In the genomic region with DNA sequence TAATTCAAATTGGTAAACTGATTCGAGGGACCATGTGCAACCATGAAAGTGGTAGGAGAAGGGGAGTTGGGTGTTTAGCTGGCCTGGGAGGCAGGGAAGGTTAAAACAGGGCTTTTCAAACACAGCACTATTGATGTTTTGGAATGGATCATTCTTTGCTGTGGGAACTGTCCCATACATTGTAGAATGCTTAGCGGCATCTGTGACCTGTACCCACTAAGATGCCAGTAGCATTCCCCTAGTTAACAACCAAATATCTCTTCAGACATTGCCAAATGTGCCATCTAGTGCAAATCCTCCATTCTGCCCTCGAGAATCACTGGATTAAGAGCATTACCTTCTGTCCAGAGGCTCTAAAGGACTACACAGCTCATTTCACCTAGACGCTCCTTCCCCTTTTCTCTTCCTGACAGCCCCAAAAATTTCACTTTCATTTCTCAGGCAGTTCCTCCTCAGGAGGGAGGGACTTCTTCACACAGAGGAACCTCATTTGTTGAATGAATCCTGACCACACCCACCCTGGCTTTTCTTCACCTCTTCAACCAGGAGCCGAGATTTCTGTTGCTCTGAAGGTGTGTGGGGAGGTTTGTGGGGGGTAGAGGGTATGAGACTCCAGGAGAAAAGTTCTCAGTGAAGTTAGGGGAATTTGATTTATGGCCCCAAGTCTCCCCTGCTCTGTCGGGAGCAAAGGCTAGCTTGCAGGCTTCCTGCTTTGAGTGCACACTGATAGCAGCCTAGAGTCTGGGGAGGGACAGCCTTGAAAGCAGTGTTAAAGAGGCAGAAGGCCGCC, we compare ENCODE assay signal across 1 cellular context.
TF ChIP-seq lines count a peak whose summit lies in the region.

A gene with protein sequence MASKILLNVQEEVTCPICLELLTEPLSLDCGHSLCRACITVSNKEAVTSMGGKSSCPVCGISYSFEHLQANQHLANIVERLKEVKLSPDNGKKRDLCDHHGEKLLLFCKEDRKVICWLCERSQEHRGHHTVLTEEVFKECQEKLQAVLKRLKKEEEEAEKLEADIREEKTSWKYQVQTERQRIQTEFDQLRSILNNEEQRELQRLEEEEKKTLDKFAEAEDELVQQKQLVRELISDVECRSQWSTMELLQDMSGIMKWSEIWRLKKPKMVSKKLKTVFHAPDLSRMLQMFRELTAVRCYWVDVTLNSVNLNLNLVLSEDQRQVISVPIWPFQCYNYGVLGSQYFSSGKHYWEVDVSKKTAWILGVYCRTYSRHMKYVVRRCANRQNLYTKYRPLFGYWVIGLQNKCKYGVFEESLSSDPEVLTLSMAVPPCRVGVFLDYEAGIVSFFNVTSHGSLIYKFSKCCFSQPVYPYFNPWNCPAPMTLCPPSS (plus strand): TSS at position 513 of the 790 bp plus-strand sequence. CDS start 7,331 bp downstream, outside the sequence.

TF ChIP-seq in K562, 482 proteins besides CTCF, POLR2A, EP300 and RAD21 (continued from another document and continues in another):
- TF ChIP-seq, protein P1, sequence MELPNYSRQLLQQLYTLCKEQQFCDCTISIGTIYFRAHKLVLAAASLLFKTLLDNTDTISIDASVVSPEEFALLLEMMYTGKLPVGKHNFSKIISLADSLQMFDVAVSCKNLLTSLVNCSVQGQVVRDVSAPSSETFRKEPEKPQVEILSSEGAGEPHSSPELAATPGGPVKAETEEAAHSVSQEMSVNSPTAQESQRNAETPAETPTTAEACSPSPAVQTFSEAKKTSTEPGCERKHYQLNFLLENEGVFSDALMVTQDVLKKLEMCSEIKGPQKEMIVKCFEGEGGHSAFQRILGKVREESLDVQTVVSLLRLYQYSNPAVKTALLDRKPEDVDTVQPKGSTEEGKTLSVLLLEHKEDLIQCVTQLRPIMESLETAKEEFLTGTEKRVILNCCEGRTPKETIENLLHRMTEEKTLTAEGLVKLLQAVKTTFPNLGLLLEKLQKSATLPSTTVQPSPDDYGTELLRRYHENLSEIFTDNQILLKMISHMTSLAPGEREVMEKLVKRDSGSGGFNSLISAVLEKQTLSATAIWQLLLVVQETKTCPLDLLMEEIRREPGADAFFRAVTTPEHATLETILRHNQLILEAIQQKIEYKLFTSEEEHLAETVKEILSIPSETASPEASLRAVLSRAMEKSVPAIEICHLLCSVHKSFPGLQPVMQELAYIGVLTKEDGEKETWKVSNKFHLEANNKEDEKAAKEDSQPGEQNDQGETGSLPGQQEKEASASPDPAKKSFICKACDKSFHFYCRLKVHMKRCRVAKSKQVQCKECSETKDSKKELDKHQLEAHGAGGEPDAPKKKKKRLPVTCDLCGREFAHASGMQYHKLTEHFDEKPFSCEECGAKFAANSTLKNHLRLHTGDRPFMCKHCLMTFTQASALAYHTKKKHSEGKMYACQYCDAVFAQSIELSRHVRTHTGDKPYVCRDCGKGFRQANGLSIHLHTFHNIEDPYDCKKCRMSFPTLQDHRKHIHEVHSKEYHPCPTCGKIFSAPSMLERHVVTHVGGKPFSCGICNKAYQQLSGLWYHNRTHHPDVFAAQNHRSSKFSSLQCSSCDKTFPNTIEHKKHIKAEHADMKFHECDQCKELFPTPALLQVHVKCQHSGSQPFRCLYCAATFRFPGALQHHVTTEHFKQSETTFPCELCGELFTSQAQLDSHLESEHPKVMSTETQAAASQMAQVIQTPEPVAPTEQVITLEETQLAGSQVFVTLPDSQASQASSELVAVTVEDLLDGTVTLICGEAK (IDR thresholded peaks at IDR 0.05) = peak; percentile 54; the same call in 1 of the 2 replicates
- TF ChIP-seq, protein P1 (CRISPR knock-in tag; IDR thresholded peaks at IDR 0.05) = no peak
- TF ChIP-seq, protein P2, sequence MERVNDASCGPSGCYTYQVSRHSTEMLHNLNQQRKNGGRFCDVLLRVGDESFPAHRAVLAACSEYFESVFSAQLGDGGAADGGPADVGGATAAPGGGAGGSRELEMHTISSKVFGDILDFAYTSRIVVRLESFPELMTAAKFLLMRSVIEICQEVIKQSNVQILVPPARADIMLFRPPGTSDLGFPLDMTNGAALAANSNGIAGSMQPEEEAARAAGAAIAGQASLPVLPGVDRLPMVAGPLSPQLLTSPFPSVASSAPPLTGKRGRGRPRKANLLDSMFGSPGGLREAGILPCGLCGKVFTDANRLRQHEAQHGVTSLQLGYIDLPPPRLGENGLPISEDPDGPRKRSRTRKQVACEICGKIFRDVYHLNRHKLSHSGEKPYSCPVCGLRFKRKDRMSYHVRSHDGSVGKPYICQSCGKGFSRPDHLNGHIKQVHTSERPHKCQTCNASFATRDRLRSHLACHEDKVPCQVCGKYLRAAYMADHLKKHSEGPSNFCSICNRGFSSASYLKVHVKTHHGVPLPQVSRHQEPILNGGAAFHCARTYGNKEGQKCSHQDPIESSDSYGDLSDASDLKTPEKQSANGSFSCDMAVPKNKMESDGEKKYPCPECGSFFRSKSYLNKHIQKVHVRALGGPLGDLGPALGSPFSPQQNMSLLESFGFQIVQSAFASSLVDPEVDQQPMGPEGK (CRISPR knock-in tag; IDR thresholded peaks at IDR 0.05; ENCODE audit: borderline replicate concordance) = no peak
- no peak for TF ChIP-seq CBX1 (IDR thresholded peaks at IDR 0.05; ENCODE audit: low read depth)
- no peak for TF ChIP-seq GTF2A2 (tag; IDR thresholded peaks at IDR 0.05)
- TF ChIP-seq ELF1 (tag; IDR thresholded peaks at IDR 0.05) = peak; percentile 65
- TF ChIP-seq, protein P3, sequence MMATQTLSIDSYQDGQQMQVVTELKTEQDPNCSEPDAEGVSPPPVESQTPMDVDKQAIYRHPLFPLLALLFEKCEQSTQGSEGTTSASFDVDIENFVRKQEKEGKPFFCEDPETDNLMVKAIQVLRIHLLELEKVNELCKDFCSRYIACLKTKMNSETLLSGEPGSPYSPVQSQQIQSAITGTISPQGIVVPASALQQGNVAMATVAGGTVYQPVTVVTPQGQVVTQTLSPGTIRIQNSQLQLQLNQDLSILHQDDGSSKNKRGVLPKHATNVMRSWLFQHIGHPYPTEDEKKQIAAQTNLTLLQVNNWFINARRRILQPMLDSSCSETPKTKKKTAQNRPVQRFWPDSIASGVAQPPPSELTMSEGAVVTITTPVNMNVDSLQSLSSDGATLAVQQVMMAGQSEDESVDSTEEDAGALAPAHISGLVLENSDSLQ (IDR thresholded peaks at IDR 0.05) = peak; percentile 81
- peak; percentile 40 for TF ChIP-seq RBBP5 (IDR thresholded peaks at IDR 0.05; ENCODE audit: borderline replicate concordance, insufficient read depth, low read length, poor library complexity, severe bottlenecking)
- peak; percentile 39 for TF ChIP-seq POLR2B (IDR thresholded peaks at IDR 0.05; ENCODE audit: low read depth, partially characterized antibody)
- TF ChIP-seq ZBTB17 (CRISPR knock-in tag; IDR thresholded peaks at IDR 0.05) = no peak
- no peak for TF ChIP-seq ZNF316 (IDR thresholded peaks at IDR 0.05)
- no peak for TF ChIP-seq ETV1 (tag; conservative IDR thresholded peaks at IDR 0.05; ENCODE audit: low read depth)
- no peak for TF ChIP-seq HDAC8 (tag; IDR thresholded peaks at IDR 0.05)
- peak; percentile 38 for TF ChIP-seq GABPA (tag; conservative IDR thresholded peaks at IDR 0.05; ENCODE audit: low read depth)
- no peak for TF ChIP-seq ASH1L (IDR thresholded peaks at IDR 0.05; ENCODE audit: borderline replicate concordance, low read depth, partially characterized antibody)
- peak; percentile 23; the same call in 1 of the 2 replicates for TF ChIP-seq POLR2H (tag; IDR thresholded peaks at IDR 0.05; ENCODE audit: low read depth)
- no peak for TF ChIP-seq STAT5B (CRISPR knock-in tag; IDR thresholded peaks at IDR 0.05)
- peak; percentile 32; the same call in 1 of the 2 replicates for TF ChIP-seq ATF7 (IDR thresholded peaks at IDR 0.05)
- TF ChIP-seq ELF2 (CRISPR knock-in tag; IDR thresholded peaks at IDR 0.05) = no peak
- TF ChIP-seq, protein P4, sequence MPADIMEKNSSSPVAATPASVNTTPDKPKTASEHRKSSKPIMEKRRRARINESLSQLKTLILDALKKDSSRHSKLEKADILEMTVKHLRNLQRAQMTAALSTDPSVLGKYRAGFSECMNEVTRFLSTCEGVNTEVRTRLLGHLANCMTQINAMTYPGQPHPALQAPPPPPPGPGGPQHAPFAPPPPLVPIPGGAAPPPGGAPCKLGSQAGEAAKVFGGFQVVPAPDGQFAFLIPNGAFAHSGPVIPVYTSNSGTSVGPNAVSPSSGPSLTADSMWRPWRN (IDR thresholded peaks at IDR 0.05; ENCODE audit: low read depth) = no peak
- TF ChIP-seq ZBTB8A (IDR thresholded peaks at IDR 0.05; ENCODE audit: partially characterized antibody) = no peak
- TF ChIP-seq ARID2 (IDR thresholded peaks at IDR 0.05) = no peak
- no peak for TF ChIP-seq ZNF282 (CRISPR knock-in tag; IDR thresholded peaks at IDR 0.05)
- TF ChIP-seq, protein P5, sequence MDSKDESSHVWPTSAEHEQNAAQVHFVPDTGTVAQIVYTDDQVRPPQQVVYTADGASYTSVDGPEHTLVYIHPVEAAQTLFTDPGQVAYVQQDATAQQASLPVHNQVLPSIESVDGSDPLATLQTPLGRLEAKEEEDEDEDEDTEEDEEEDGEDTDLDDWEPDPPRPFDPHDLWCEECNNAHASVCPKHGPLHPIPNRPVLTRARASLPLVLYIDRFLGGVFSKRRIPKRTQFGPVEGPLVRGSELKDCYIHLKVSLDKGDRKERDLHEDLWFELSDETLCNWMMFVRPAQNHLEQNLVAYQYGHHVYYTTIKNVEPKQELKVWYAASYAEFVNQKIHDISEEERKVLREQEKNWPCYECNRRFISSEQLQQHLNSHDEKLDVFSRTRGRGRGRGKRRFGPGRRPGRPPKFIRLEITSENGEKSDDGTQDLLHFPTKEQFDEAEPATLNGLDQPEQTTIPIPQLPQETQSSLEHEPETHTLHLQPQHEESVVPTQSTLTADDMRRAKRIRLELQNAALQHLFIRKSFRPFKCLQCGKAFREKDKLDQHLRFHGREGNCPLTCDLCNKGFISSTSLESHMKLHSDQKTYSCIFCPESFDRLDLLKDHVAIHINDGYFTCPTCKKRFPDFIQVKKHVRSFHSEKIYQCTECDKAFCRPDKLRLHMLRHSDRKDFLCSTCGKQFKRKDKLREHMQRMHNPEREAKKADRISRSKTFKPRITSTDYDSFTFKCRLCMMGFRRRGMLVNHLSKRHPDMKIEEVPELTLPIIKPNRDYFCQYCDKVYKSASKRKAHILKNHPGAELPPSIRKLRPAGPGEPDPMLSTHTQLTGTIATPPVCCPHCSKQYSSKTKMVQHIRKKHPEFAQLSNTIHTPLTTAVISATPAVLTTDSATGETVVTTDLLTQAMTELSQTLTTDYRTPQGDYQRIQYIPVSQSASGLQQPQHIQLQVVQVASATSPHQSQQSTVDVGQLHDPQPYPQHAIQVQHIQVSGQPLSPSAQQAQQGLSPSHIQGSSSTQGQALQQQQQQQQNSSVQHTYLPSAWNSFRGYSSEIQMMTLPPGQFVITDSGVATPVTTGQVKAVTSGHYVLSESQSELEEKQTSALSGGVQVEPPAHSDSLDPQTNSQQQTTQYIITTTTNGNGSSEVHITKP (IDR thresholded peaks at IDR 0.05; ENCODE audit: partially characterized antibody) = no peak
- TF ChIP-seq, protein P6, sequence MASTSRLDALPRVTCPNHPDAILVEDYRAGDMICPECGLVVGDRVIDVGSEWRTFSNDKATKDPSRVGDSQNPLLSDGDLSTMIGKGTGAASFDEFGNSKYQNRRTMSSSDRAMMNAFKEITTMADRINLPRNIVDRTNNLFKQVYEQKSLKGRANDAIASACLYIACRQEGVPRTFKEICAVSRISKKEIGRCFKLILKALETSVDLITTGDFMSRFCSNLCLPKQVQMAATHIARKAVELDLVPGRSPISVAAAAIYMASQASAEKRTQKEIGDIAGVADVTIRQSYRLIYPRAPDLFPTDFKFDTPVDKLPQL (IDR thresholded peaks at IDR 0.05; ENCODE audit: extremely low read depth, insufficient read length) = no peak
- peak; percentile 41; the same call in 1 of the 2 replicates for TF ChIP-seq LCOR (CRISPR knock-in tag; IDR thresholded peaks at IDR 0.05)
- TF ChIP-seq, protein P7, sequence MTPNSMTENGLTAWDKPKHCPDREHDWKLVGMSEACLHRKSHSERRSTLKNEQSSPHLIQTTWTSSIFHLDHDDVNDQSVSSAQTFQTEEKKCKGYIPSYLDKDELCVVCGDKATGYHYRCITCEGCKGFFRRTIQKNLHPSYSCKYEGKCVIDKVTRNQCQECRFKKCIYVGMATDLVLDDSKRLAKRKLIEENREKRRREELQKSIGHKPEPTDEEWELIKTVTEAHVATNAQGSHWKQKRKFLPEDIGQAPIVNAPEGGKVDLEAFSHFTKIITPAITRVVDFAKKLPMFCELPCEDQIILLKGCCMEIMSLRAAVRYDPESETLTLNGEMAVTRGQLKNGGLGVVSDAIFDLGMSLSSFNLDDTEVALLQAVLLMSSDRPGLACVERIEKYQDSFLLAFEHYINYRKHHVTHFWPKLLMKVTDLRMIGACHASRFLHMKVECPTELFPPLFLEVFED (CRISPR knock-in tag; conservative IDR thresholded peaks at IDR 0.05) = no peak
- TF ChIP-seq, protein P8, sequence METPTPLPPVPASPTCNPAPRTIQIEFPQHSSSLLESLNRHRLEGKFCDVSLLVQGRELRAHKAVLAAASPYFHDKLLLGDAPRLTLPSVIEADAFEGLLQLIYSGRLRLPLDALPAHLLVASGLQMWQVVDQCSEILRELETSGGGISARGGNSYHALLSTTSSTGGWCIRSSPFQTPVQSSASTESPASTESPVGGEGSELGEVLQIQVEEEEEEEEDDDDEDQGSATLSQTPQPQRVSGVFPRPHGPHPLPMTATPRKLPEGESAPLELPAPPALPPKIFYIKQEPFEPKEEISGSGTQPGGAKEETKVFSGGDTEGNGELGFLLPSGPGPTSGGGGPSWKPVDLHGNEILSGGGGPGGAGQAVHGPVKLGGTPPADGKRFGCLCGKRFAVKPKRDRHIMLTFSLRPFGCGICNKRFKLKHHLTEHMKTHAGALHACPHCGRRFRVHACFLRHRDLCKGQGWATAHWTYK (CRISPR knock-in tag; IDR thresholded peaks at IDR 0.05) = 0 out of 2 replicates have a peak, but pooled peaks have one; percentile 39
